Comparison of ENCODE assay signal across 18 cellular contexts in genomic region chrX:110675866-110676265, GRCh38.
DNase-seq lines count a peak whose midpoint lies in the region; ATAC-seq and TF ChIP-seq lines count a peak whose summit lies in the region.
"Had no signal": no experiment of that assay in that cellular context is flagged by ENCODE, and none has a peak within 500 bp of the region (broad histone marks: within the 10 kb centered on the region; RNA-seq: fewer than 3 reads in every experiment).

No MANE protein-coding gene starts in this region.

- intact Hi-C loops in lower leg skin (cut with DNase I; ENCODE audit: low total_unique reads): no loop called here

- H3K4me1 ChIP-seq in HEK293 (ENCODE audit: control insufficient read depth, insufficient read depth, low read length) (no peaks in the 10 kb centered on the region), SJCRH30 (0 out of 2 replicates have a peak, but pooled peaks cover 4% of the 10 kb centered on the region), neural progenitor cell (peaks cover 15% of the 10 kb centered on the region)

- no peaks in the 10 kb centered on the region for H3F3A ChIP-seq in neural progenitor cell (ENCODE audit: low read depth)

- CTCF ChIA-PET in HEK293 (lab: Yijun Ruan, JAX): interaction anchor here (1.5 kb wide), 1 partner anchor 10 kb away, joined by 3 read pairs; no protein-coding TSS in a partner anchor

- H3K9me3 ChIP-seq in HEK293 (ENCODE audit: control insufficient read depth, insufficient read depth, low read depth, low read length) (no peaks in the 10 kb centered on the region), SJCRH30 (replicated peaks) (no peaks in the 10 kb centered on the region), neural progenitor cell (ENCODE audit: low read depth) (no peaks in the 10 kb centered on the region)

- H3K4me3 ChIP-seq in HEK293 (ENCODE audit: low read depth, low read length): no peak overlapping the region
- H3K4me3 ChIP-seq in SJCRH30: no peak overlapping the region
- H3K4me3 ChIP-seq in neural progenitor cell: no peak overlapping the region
- H3K4me3 ChIP-seq in lower leg skin (ENCODE audit: low read depth, poor library complexity, severe bottlenecking): no peak overlapping the region
- H3K4me3 ChIP-seq: SK-N-MC had no signal

- no peak overlapping the region for H3K4me2 ChIP-seq in neural progenitor cell

- H4K20me1 ChIP-seq in neural progenitor cell (ENCODE audit: low read depth): no peaks in the 10 kb centered on the region

- H3K4me3 Mint-ChIP-seq in neural progenitor cell: no peak overlapping the region
- H3K4me3 Mint-ChIP-seq: HFFc6 had no signal

- no peak overlapping the region for H3K27ac ChIP-seq in HEK293 (ENCODE audit: extremely low read depth, low read depth, low read length)
- peak overlapping the region; percentile 7; the same call in 1 of the 2 replicates for H3K27ac ChIP-seq in SJCRH30
- no peak overlapping the region for H3K27ac ChIP-seq in neural progenitor cell
- H3K27ac ChIP-seq: C4-2B, SK-N-MC had no signal

- peaks cover 4% of the 10 kb centered on the region for H3K27me3 Mint-ChIP-seq in neural progenitor cell (ENCODE audit: insufficient read depth, low read depth)

- no peak for ATAC-seq in HG03039 (IDR thresholded peaks at IDR 0.05; ENCODE audit: unreplicated experiment)

- no peak for TF ChIP-seq CTCF in HEK293 (tag by site-specific recombination; IDR thresholded peaks at IDR 0.05)
- no peak for TF ChIP-seq CTCF in neural progenitor cell (IDR thresholded peaks at IDR 0.05)
- no peak for TF ChIP-seq CTCF in lower leg skin (IDR thresholded peaks at IDR 0.05)

- H3K27me3 ChIP-seq in SJCRH30 (no peaks in the 10 kb centered on the region), neural progenitor cell (no peaks in the 10 kb centered on the region)

- H3K36me3 ChIP-seq in HEK293 (ENCODE audit: control insufficient read depth in 2 of 2, insufficient read depth in 1 of 2, low read length in 2 of 2) (no peaks in the 10 kb centered on the region), SJCRH30 (no peaks in the 10 kb centered on the region), neural progenitor cell (no peaks in the 10 kb centered on the region)

- TF ChIP-seq POLR2A in lower leg skin (IDR thresholded peaks at IDR 0.05): no peak

- DNase-seq in NCI-H1436 treated with DMSO at 0.1 percent for 48 hours (lab: John Stamatoyannopoulos, UW) (peak; percentile 18), SJCRH30 (peak in 1 of 2 experiments; percentile 48), neural progenitor cell (ENCODE audit: low spot score) (no peak), epidermal melanocyte (ENCODE audit: insufficient read length, low spot score) (no peak), lower leg skin (ENCODE audit: low spot score in 2 of 2) (no peak)
- DNase-seq: AML-193, GDM1, HFFc6, KG1, NCI-H1105 treated with DMSO at 0.1 percent for 48 hours, NCI-H2029 treated with DMSO at 0.1 percent for 48 hours, NCI-H524, OCI-M1, Right ventricle myocardium superior had no signal

- WGBS in lower leg skin, 2 donors: 27 to 81% methylated on average over 1 of the region's 1 CpG

- H3K4me1 Mint-ChIP-seq in neural progenitor cell: peaks cover 25% of the 10 kb centered on the region

- peak overlapping the region; percentile 92 for H3K27ac Mint-ChIP-seq in neural progenitor cell
- H3K27ac Mint-ChIP-seq: HFFc6 had no signal

- H2AFZ ChIP-seq in neural progenitor cell (replicated peaks): no peak overlapping the region

- POLR2A ChIA-PET in HEK293 (lab: Yijun Ruan, JAX): no interaction called here

- no peak overlapping the region for H3K9ac ChIP-seq in neural progenitor cell

- H3K9me3 Mint-ChIP-seq in neural progenitor cell: peaks cover 8% of the 10 kb centered on the region
- H3K9me3 Mint-ChIP-seq: HFFc6 had no signal

- H3K79me2 ChIP-seq in neural progenitor cell (ENCODE audit: low read depth): no peaks in the 10 kb centered on the region

- peaks cover 10% of the 10 kb centered on the region for H3K36me3 Mint-ChIP-seq in neural progenitor cell

TF ChIP-seq in HEK293, 187 proteins besides CTCF, POLR2A, EP300 and RAD21:
- TF ChIP-seq ZNF211 (tag by site-specific recombination; IDR thresholded peaks at IDR 0.05; ENCODE audit: low read depth) (no peak), ZNF214 (tag by site-specific recombination; IDR thresholded peaks at IDR 0.05; ENCODE audit: borderline replicate concordance) (no peak), TRIM28 (IDR thresholded peaks at IDR 0.05; ENCODE audit: borderline replicate concordance, low read length) (peak; percentile 40; the same call in 1 of the 2 replicates), ZBTB7A (tag by site-specific recombination; IDR thresholded peaks at IDR 0.05; ENCODE audit: low read depth) (no peak)
